Comparison of ENCODE assay signal across 11 cellular contexts in genomic region chr17:67211742-67212141, GRCh38. TPM values are rescaled to one million over a fixed set of nuclear protein-coding genes. Genes with fewer than 3 reads are reported as not detected.
DNase-seq lines count a peak whose midpoint lies in the region; ATAC-seq, FAIRE-seq and TF ChIP-seq lines count a peak whose summit lies in the region.
"Had no signal": no experiment of that assay in that cellular context is flagged by ENCODE, and none has a peak within 500 bp of the region (broad histone marks: within the 10 kb centered on the region; RNA-seq: fewer than 3 reads in every experiment).

No MANE protein-coding gene starts in this region.

- FAIRE-seq in bronchial epithelial cell (lab: Jason Lieb, UNC) (no peak), GM19239 (lab: Jason Lieb, UNC) (no peak)

- ATAC-seq in lower lobe of right lung (peak; percentile 13 to 43), HG02981 (IDR thresholded peaks at IDR 0.05; ENCODE audit: unreplicated experiment) (no peak)

- CTCF ChIA-PET in A673 (lab: Charles Lee), result no interaction called here

- H3K27me3 ChIP-seq in bronchial epithelial cell (ENCODE audit: control insufficient read depth, insufficient read depth, low read length) (no peaks in the 10 kb centered on the region), lower lobe of right lung (ENCODE audit: low read depth) (no peaks in the 10 kb centered on the region), A673 (replicated peaks; ENCODE audit: insufficient read depth, low read depth, low read length, poor library complexity) (no peaks in the 10 kb centered on the region)

- H3K4me1 ChIP-seq in lower lobe of right lung (peaks cover 42% of the 10 kb centered on the region), A673 (ENCODE audit: insufficient read depth, low read length, poor library complexity, severe bottlenecking) (peaks cover 30% of the 10 kb centered on the region)

- no TSS peak for BruUV-seq in A673 (replicated peaks; lab: Mats Ljungman, UMichigan)

- TF ChIP-seq CTCF in bronchial epithelial cell (IDR thresholded peaks at IDR 0.05; ENCODE audit: insufficient read depth, low read length, severe bottlenecking) (no peak), lower lobe of right lung (IDR thresholded peaks at IDR 0.05) (no peak), A673 (conservative IDR thresholded peaks at IDR 0.05; ENCODE audit: low read depth, low read length) (no peak)

- POLR2A ChIA-PET in A673 (lab: Charles Lee; ENCODE audit: low non-redundant PET), result no interaction called here

- DNase-seq in AML-193 (lab: John Stamatoyannopoulos, UW) (peak; percentile 95), MV-4-11 (lab: John Stamatoyannopoulos, UW) (peak; percentile 93), bronchial epithelial cell (ENCODE audit: low read depth) (peak; percentile 67), lower lobe of right lung (no peak), GM19239 (ENCODE audit: insufficient read length, low spot score) (no peak), A673 (ENCODE audit: low spot score) (no peak), D341Med (ENCODE audit: low spot score) (no peak)
- DNase-seq: activated CD4-positive, alpha-beta T cell treated with anti-CD3 and anti-CD28 coated beads, Interleukin-2, amount 50 U/mL, for 48 hours; amniotic stem cell; NCI-H146 had no signal

- H3K36me3 ChIP-seq in bronchial epithelial cell (ENCODE audit: control insufficient read depth, insufficient read depth, low read length) (peaks cover 3% of the 10 kb centered on the region), lower lobe of right lung (peaks cover 23% of the 10 kb centered on the region), A673 (ENCODE audit: insufficient read depth, low read length, poor library complexity, severe bottlenecking) (no peaks in the 10 kb centered on the region)

- H3K4me3 ChIP-seq in bronchial epithelial cell (ENCODE audit: low read depth, low read length), result no peak overlapping the region
- H3K4me3 ChIP-seq in lower lobe of right lung, result no peak overlapping the region
- H3K4me3 ChIP-seq in A673 (ENCODE audit: low read depth, low read length, poor library complexity, severe bottlenecking), result no peak overlapping the region

- intact Hi-C loops in lower lobe of right lung (cut with DNase I), result no loop called here
- intact Hi-C loops in A673 (cut with micrococcal nuclease; ENCODE audit: unreplicated experiment), result no loop called here

- no peak overlapping the region for H3K27ac ChIP-seq in lower lobe of right lung
- H3K27ac ChIP-seq in A673 (ENCODE audit: low read depth, low read length, poor library complexity, severe bottlenecking), result no peak overlapping the region

- H3K9me3 ChIP-seq in lower lobe of right lung, result no peaks in the 10 kb centered on the region
- no peaks in the 10 kb centered on the region for H3K9me3 ChIP-seq in A673 (ENCODE audit: low read depth, low read length, poor library complexity, severe bottlenecking)

RNA-seq across cellular contexts. Expression of gene HELZ, which starts 33.3 kb away (rescaled TPM):
- total RNA-seq in bronchial epithelial cell, result 35.7 and 51.1 TPM in 2 replicates
- total RNA-seq in lower lobe of right lung, result 68.9 TPM
- 49.1 and 57.3 TPM in 2 replicates for total RNA-seq in A673 (2021)

Comparison
In these comparisons a context has a peak if more than half of its experiments do, and no peak if none do; other contexts are left out.
1. DNase-seq: peak in AML-193 (2 of 2), MV-4-11 (single experiment) and bronchial epithelial cell (single experiment); none in lower lobe of right lung (single experiment), GM19239 (single experiment), A673 (single experiment) and D341Med (single experiment).